15 cellular contexts compared by ENCODE assay signal in genomic region chr10:74145133-74145532, GRCh38. TPM values are rescaled to one million over a fixed set of nuclear protein-coding genes. Genes with fewer than 3 reads are reported as not detected.
DNase-seq lines count a peak whose midpoint lies in the region; ATAC-seq and TF ChIP-seq lines count a peak whose summit lies in the region.
"Had no signal": no experiment of that assay in that cellular context is flagged by ENCODE, and none has a peak within 500 bp of the region (broad histone marks: within the 10 kb centered on the region; RNA-seq: fewer than 3 reads in every experiment).

No MANE protein-coding gene starts in this region.

- H3K4me3 Mint-ChIP-seq in CD14-positive monocyte: no peak overlapping the region
- H3K4me3 Mint-ChIP-seq: memory B cell had no signal

- no peaks in the 10 kb centered on the region for H3K36me3 Mint-ChIP-seq in activated naive CD4-positive, alpha-beta T cell treated with anti-CD3 and anti-CD28 coated beads, Interleukin-2, amount 50 U/mL, for 72 hours
- peaks cover 13 to 33% of the 10 kb centered on the region in 2 donors for H3K36me3 Mint-ChIP-seq in CD14-positive monocyte

- H3K4me3 ChIP-seq in astrocyte of the cerebellum (ENCODE audit: low read depth, low read length): no peak overlapping the region
- H3K4me3 ChIP-seq: ascending aorta had no signal

- H3K27me3 Mint-ChIP-seq in CD14-positive monocyte (ENCODE audit: low read depth in 3 of 3): peaks cover 0 to 4% (median 0%) of the 10 kb centered on the region in 3 donors
- H3K27me3 Mint-ChIP-seq: memory B cell had no signal

- H3K27ac Mint-ChIP-seq in activated naive CD4-positive, alpha-beta T cell treated with anti-CD3 and anti-CD28 coated beads, Interleukin-2, amount 50 U/mL, for 72 hours: peak overlapping the region in 1 of 2 donors; percentile 37
- peak overlapping the region in 1 of 7 donors; percentile 76 for H3K27ac Mint-ChIP-seq in CD14-positive monocyte

- intact Hi-C loops in CD14-positive monocyte (cut with micrococcal nuclease): no loop called here

- TF ChIP-seq CTCF in astrocyte of the cerebellum (IDR thresholded peaks at IDR 0.05; ENCODE audit: low read depth, low read length, missing control alignments) (no peak), CD14-positive monocyte (IDR thresholded peaks at IDR 0.05) (no peak)

- no peaks in the 10 kb centered on the region for H3K9me3 Mint-ChIP-seq in activated naive CD4-positive, alpha-beta T cell treated with anti-CD3 and anti-CD28 coated beads, Interleukin-2, amount 50 U/mL, for 72 hours
- H3K9me3 Mint-ChIP-seq in CD14-positive monocyte: no peaks in the 10 kb centered on the region
- H3K9me3 Mint-ChIP-seq: memory B cell had no signal

- DNase-seq in HCEC 1CT (peak; percentile 70), astrocyte of the cerebellum (ENCODE audit: low read depth) (peak; percentile 76), iris pigment epithelial cell (ENCODE audit: low read depth) (peak; percentile 91), stromal cell of bone marrow (ENCODE audit: low read depth) (peak; percentile 91), activated gamma-delta T cell treated with Interleukin-2 at 50 U/mL for 16 hours (no peak), CD14-positive monocyte (ENCODE audit: low spot score) (no peak)
- no peak for DNase-seq in activated naive CD4-positive, alpha-beta T cell treated with anti-CD3 and anti-CD28 coated beads, Interleukin-2, amount 50 U/mL, for 72 hours (ENCODE audit: low spot score in 2 of 2)
- DNase-seq: activated CD8-positive, alpha-beta memory T cell treated with anti-CD3 and anti-CD28 coated beads for 24 hours; DMS79; NCI-H1694 treated with DMSO at 0.1 percent for 48 hours; small intestine; stimulated activated CD8-positive, alpha-beta memory T cell treated with anti-CD3 and anti-CD28 coated beads, Interleukin-4, amount 100 ng/mL, for 48 hours had no signal

- peaks cover 18% of the 10 kb centered on the region for H3K4me1 Mint-ChIP-seq in CD14-positive monocyte

- in situ Hi-C loops in astrocyte of the cerebellum (cut with HindIII; ENCODE audit: low sequenced_read_pairs): no loop called here

- no peak for ATAC-seq in HG03097 (IDR thresholded peaks at IDR 0.05; ENCODE audit: low FRiP score, unreplicated experiment)
- no peak for ATAC-seq in activated naive CD4-positive, alpha-beta T cell treated with anti-CD3 and anti-CD28 coated beads, Interleukin-2, amount 50 U/mL, for 72 hours

RNA-seq across cellular contexts. Expression of gene AP3M1, which starts 5.5 kb away (rescaled TPM):
- 10 to 100 TPM; 29.7 to 39.7 TPM for total RNA-seq in activated naive CD4-positive, alpha-beta T cell treated with anti-CD3 and anti-CD28 coated beads, Interleukin-2, amount 50 U/mL, for 72 hours
- 10 to 100 TPM; 23.2 to 32.0 TPM for polyA plus RNA-seq in CD14-positive monocyte

RNA-seq across cellular contexts. Expression of gene ADK, which starts 5.9 kb away (rescaled TPM):
- total RNA-seq in activated naive CD4-positive, alpha-beta T cell treated with anti-CD3 and anti-CD28 coated beads, Interleukin-2, amount 50 U/mL, for 72 hours: 10 to 100 TPM; 52.0 to 53.3 TPM
- polyA plus RNA-seq in CD14-positive monocyte: 10 to 100 TPM; 35.7 to 38.2 TPM

Comparison
In these comparisons a context has a peak if more than half of its experiments do, and no peak if none do; other contexts are left out.
1. DNase-seq: peak in HCEC 1CT (single experiment), astrocyte of the cerebellum (single experiment), iris pigment epithelial cell (single experiment) and stromal cell of bone marrow (single experiment); none in activated gamma-delta T cell treated with Interleukin-2 at 50 U/mL for 16 hours (single experiment), activated naive CD4-positive, alpha-beta T cell treated with anti-CD3 and anti-CD28 coated beads, Interleukin-2, amount 50 U/mL, for 72 hours (0 of 2) and CD14-positive monocyte (single experiment).